In genomic region chr3:72359743-72360142, GRCh38 we compare ENCODE assay signal across 28 cellular contexts.
"Had no signal": no experiment of that assay in that cellular context is flagged by ENCODE, and none has a peak within 500 bp of the region (broad histone marks: within the 10 kb centered on the region; RNA-seq: fewer than 3 reads in every experiment).

No MANE protein-coding gene starts in this region.

- H3K4me1 ChIP-seq: neural progenitor cell, parathyroid adenoma, psoas muscle, right lobe of liver, spleen, suprapubic skin, testis, tibial artery, transverse colon, upper lobe of right lung, uterus had no signal

- H3K9me3 ChIP-seq: ovary, psoas muscle, right lobe of liver, spleen, suprapubic skin, testis, tibial artery, transverse colon, upper lobe of right lung, uterus had no signal

- ATAC-seq: naive thymus-derived CD8-positive, alpha-beta T cell; natural killer cell treated with Interleukin-12 subunit alpha and Interleukin-12 subunit beta and Interleukin-15 and Interleukin-18, amount 100 ng/mL, for 72 hours; psoas muscle; right cardiac atrium; right lobe of liver; stimulated activated memory B cell treated with anti-CD40 and anti-IgM and Interleukin-4, amounts not matched to agents 10 μg/mL and 1 μg/mL and 100 μg/mL, for 72 hours; stimulated activated naive CD8-positive, alpha-beta T cell treated with anti-CD3 and anti-CD28 coated beads, Interleukin-15, amount 100 ng/mL, for 72 hours; stimulated activated naive CD8-positive, alpha-beta T cell treated with anti-CD3 and anti-CD28 coated beads, Interleukin-15, Interleukin-2, amounts not matched to agents 100 U/mL and 50 U/mL, for 24 hours; upper lobe of right lung had no signal

- H3K36me3 ChIP-seq: neural progenitor cell, ovary, right lobe of liver, spleen, suprapubic skin, tibial artery, transverse colon, upper lobe of right lung, uterus had no signal

- H3K27ac ChIP-seq: neural progenitor cell, ovary, parathyroid adenoma, psoas muscle, right lobe of liver, skin epidermis, spleen, suprapubic skin, testis, tibial artery, transverse colon, upper lobe of right lung, uterus had no signal

- H3K4me3 ChIP-seq: neural progenitor cell, ovary, psoas muscle, right lobe of liver, skin epidermis, smooth muscle cell, spleen, suprapubic skin, testis, tibial artery, transverse colon, upper lobe of right lung, uterus had no signal

- DNase-seq: naive thymus-derived CD8-positive, alpha-beta T cell; occipital lobe; ovary; psoas muscle; right cardiac atrium; right lobe of liver; spleen; stimulated activated CD4-positive, alpha-beta T cell treated with anti-CD3 and anti-CD28 coated beads, Interleukin-12 subunit alpha, Interleukin-12 subunit beta, amount 100 ng/mL, for 4 hours; stimulated activated CD4-positive, alpha-beta T cell treated with anti-CD3 and anti-CD28 coated beads, Interleukin-1b, Interleukin-23, amount 100 ng/mL, for 48 hours; stimulated activated CD4-positive, alpha-beta T cell treated with anti-CD3 and anti-CD28 coated beads, Interleukin-4, amount 100 ng/mL, for 1 hour; stimulated activated CD4-positive, alpha-beta T cell treated with anti-CD3 and anti-CD28 coated beads, Interleukin-4, amount 100 ng/mL, for 4 hours; stimulated activated CD8-positive, alpha-beta memory T cell treated with anti-CD3 and anti-CD28 coated beads, Interleukin-4, amount 100 ng/mL, for 48 hours; stimulated activated naive CD4-positive, alpha-beta T cell; stimulated activated naive CD8-positive, alpha-beta T cell treated with anti-CD3 and anti-CD28 coated beads, Interleukin-15, amount 100 ng/mL, for 72 hours; stimulated activated naive CD8-positive, alpha-beta T cell treated with anti-CD3 and anti-CD28 coated beads, Interleukin-15, Interleukin-2, amounts not matched to agents 100 U/mL and 50 U/mL, for 24 hours; substantia nigra; testis; tibial artery; transverse colon; upper lobe of right lung; uterus had no signal

- H3K27me3 ChIP-seq: neural progenitor cell, ovary, right lobe of liver, spleen, suprapubic skin, testis, tibial artery, transverse colon, upper lobe of right lung, uterus had no signal
